6 cellular contexts compared by ENCODE assay signal in genomic region chr17:20571653-20572052, GRCh38. TPM values are rescaled to one million over a fixed set of nuclear protein-coding genes. Genes with fewer than 3 reads are reported as not detected.
"Had no signal": no experiment of that assay in that cellular context is flagged by ENCODE, and none has a peak within 500 bp of the region (broad histone marks: within the 10 kb centered on the region; RNA-seq: fewer than 3 reads in every experiment).

No MANE protein-coding gene starts in this region.

RNA-seq across cellular contexts. Expression of gene CDRT15L2, which starts 7.9 kb away (rescaled TPM):
- total RNA-seq: GM23338, H1, H9, HFFc6, IMR-90, K562 had no signal
- polyA plus RNA-seq: GM23338, H1, IMR-90, K562 had no signal
